1 cellular context compared by ENCODE assay signal in genomic region chr6:116253505-116254296, GRCh38.
TF ChIP-seq lines count a peak whose summit lies in the region.

Gene TSPYL4, minus strand, starts transcription at chr6:116254075. Its CDS starts 67 bp downstream, at chr6:116254008.

TF ChIP-seq in WTC11, 78 proteins besides CTCF, POLR2A, EP300 and RAD21 (continued from another document and continues in another):
- TF ChIP-seq, protein P1, sequence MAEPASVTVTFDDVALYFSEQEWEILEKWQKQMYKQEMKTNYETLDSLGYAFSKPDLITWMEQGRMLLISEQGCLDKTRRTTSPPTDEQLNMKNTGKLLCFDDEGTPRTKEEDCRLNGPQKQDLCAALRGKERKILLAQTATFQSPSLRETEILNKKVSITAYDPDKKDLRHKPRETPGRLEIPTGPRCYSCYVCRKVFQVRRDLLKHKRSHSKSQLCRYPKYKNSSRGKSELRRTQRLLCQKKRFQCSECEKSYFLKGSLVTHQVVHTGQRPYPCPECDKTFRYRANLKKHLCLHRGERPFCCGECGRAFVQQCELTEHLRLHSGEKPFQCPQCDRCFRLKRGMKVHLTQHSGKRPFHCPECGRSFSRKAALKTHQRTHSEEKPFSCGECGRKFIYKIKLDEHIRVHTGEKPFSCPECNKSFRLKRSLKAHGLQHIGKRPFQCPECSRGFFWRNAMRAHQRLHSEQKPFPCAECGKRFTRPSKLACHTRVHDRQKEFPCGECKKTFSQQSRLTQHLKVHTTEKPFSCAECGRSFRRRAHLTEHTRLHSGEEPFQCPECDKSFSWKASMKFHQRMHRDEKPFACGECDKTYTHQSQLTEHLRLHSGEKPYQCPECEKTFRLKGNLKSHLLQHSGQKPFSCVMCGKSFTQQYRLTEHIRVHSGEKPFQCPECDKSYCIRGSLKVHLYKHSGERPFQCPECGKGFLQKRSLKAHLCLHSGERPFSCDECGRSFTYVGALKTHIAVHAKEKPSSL (CRISPR knock-in tag; conservative IDR thresholded peaks at IDR 0.05) = no peak
- TF ChIP-seq E2F4 (CRISPR knock-in tag; IDR thresholded peaks at IDR 0.05; ENCODE audit: borderline replicate concordance, low read depth) (no peak), ARID4B (CRISPR knock-in tag; IDR thresholded peaks at IDR 0.05; ENCODE audit: borderline replicate concordance) (peak; percentile 90), HMGXB4 (CRISPR knock-in tag; IDR thresholded peaks at IDR 0.05) (0 out of 2 replicates have a peak, but pooled peaks have one; percentile 50), JAZF1 (CRISPR knock-in tag; IDR thresholded peaks at IDR 0.05) (no peak), ELF4 (CRISPR knock-in tag; IDR thresholded peaks at IDR 0.05; ENCODE audit: low read depth) (no peak), OVOL2 (CRISPR knock-in tag; IDR thresholded peaks at IDR 0.05; ENCODE audit: borderline replicate concordance) (no peak), SOX15 (CRISPR knock-in tag; IDR thresholded peaks at IDR 0.05) (no peak), ZNF396 (CRISPR knock-in tag; IDR thresholded peaks at IDR 0.05; ENCODE audit: borderline replicate concordance) (no peak), TEAD1 (CRISPR knock-in tag; IDR thresholded peaks at IDR 0.05) (peak; percentile 59; the same call in 1 of the 2 replicates), PRDM15 (CRISPR knock-in tag; IDR thresholded peaks at IDR 0.05) (0 out of 2 replicates have a peak, but pooled peaks have one; percentile 36), EMX1 (CRISPR knock-in tag; IDR thresholded peaks at IDR 0.05) (no peak), GABPB1 (CRISPR knock-in tag; IDR thresholded peaks at IDR 0.05) (0 out of 2 replicates have a peak, but pooled peaks have one; percentile 68), E2F1 (CRISPR knock-in tag; IDR thresholded peaks at IDR 0.05) (no peak), ZMAT4 (CRISPR knock-in tag; IDR thresholded peaks at IDR 0.05) (no peak), ATF1 (CRISPR knock-in tag; IDR thresholded peaks at IDR 0.05) (no peak), ZNF232 (CRISPR knock-in tag; IDR thresholded peaks at IDR 0.05) (peak; percentile 89; the same call in 1 of the 2 replicates), NFYB (CRISPR knock-in tag; conservative IDR thresholded peaks at IDR 0.05; ENCODE audit: low read depth) (no peak), SMAD4 (CRISPR knock-in tag; IDR thresholded peaks at IDR 0.05) (no peak), PRRX2 (CRISPR knock-in tag; IDR thresholded peaks at IDR 0.05) (no peak)
- TF ChIP-seq, protein P2, sequence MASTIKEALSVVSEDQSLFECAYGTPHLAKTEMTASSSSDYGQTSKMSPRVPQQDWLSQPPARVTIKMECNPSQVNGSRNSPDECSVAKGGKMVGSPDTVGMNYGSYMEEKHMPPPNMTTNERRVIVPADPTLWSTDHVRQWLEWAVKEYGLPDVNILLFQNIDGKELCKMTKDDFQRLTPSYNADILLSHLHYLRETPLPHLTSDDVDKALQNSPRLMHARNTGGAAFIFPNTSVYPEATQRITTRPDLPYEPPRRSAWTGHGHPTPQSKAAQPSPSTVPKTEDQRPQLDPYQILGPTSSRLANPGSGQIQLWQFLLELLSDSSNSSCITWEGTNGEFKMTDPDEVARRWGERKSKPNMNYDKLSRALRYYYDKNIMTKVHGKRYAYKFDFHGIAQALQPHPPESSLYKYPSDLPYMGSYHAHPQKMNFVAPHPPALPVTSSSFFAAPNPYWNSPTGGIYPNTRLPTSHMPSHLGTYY (CRISPR knock-in tag; IDR thresholded peaks at IDR 0.05) = no peak
- TF ChIP-seq, protein P3, sequence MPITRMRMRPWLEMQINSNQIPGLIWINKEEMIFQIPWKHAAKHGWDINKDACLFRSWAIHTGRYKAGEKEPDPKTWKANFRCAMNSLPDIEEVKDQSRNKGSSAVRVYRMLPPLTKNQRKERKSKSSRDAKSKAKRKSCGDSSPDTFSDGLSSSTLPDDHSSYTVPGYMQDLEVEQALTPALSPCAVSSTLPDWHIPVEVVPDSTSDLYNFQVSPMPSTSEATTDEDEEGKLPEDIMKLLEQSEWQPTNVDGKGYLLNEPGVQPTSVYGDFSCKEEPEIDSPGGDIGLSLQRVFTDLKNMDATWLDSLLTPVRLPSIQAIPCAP (CRISPR knock-in tag; IDR thresholded peaks at IDR 0.05) = peak; percentile 75; the same call in 1 of the 2 replicates
- TF ChIP-seq, protein P4, sequence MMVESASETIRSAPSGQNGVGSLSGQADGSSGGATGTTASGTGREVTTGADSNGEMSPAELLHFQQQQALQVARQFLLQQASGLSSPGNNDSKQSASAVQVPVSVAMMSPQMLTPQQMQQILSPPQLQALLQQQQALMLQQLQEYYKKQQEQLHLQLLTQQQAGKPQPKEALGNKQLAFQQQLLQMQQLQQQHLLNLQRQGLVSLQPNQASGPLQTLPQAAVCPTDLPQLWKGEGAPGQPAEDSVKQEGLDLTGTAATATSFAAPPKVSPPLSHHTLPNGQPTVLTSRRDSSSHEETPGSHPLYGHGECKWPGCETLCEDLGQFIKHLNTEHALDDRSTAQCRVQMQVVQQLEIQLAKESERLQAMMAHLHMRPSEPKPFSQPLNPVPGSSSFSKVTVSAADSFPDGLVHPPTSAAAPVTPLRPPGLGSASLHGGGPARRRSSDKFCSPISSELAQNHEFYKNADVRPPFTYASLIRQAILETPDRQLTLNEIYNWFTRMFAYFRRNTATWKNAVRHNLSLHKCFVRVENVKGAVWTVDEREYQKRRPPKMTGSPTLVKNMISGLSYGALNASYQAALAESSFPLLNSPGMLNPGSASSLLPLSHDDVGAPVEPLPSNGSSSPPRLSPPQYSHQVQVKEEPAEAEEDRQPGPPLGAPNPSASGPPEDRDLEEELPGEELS (CRISPR knock-in tag; IDR thresholded peaks at IDR 0.05) = peak; percentile 88; the same call in 1 of the 2 replicates
- TF ChIP-seq, protein P5, sequence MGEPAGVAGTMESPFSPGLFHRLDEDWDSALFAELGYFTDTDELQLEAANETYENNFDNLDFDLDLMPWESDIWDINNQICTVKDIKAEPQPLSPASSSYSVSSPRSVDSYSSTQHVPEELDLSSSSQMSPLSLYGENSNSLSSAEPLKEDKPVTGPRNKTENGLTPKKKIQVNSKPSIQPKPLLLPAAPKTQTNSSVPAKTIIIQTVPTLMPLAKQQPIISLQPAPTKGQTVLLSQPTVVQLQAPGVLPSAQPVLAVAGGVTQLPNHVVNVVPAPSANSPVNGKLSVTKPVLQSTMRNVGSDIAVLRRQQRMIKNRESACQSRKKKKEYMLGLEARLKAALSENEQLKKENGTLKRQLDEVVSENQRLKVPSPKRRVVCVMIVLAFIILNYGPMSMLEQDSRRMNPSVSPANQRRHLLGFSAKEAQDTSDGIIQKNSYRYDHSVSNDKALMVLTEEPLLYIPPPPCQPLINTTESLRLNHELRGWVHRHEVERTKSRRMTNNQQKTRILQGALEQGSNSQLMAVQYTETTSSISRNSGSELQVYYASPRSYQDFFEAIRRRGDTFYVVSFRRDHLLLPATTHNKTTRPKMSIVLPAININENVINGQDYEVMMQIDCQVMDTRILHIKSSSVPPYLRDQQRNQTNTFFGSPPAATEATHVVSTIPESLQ (CRISPR knock-in tag; IDR thresholded peaks at IDR 0.05) = no peak
- TF ChIP-seq, protein P6, sequence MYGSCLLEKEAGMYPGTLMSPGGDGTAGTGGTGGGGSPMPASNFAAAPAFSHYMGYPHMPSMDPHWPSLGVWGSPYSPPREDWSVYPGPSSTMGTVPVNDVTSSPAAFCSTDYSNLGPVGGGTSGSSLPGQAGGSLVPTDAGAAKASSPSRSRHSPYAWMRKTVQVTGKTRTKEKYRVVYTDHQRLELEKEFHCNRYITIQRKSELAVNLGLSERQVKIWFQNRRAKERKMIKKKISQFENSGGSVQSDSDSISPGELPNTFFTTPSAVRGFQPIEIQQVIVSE (CRISPR knock-in tag; IDR thresholded peaks at IDR 0.05; ENCODE audit: borderline replicate concordance) = no peak
